In genomic region chr9:38020251-38021076, GRCh38 we compare ENCODE assay signal across 12 cellular contexts. TPM values are rescaled to one million over a fixed set of nuclear protein-coding genes. Genes with fewer than 3 reads are reported as not detected.
DNase-seq lines count a peak whose midpoint lies in the region; ATAC-seq, FAIRE-seq and TF ChIP-seq lines count a peak whose summit lies in the region.
"Had no signal": no experiment of that assay in that cellular context is flagged by ENCODE, and none has a peak within 500 bp of the region (broad histone marks: within the 10 kb centered on the region; RNA-seq: fewer than 3 reads in every experiment).

No MANE protein-coding gene starts in this region.

- no peak overlapping the region for H2AFZ ChIP-seq in GM23338
- H2AFZ ChIP-seq in H1 (ENCODE audit: low read length): no peak overlapping the region
- H2AFZ ChIP-seq in trophoblast cell (ENCODE audit: insufficient read depth, low read length, poor library complexity): no peak overlapping the region

- H3K23me2 ChIP-seq in H1 (ENCODE audit: low read depth, low read length): no peaks in the 10 kb centered on the region

- H3K27me3 ChIP-seq in GM23338 (ENCODE audit: insufficient read depth) (no peaks in the 10 kb centered on the region), H1 (replicated peaks in 1 of 4; ENCODE audit: control insufficient read depth in 3 of 4, extremely low read depth in 1 of 4, insufficient read depth in 3 of 4, low read length in 3 of 4) (no peaks in the 10 kb centered on the region), trophoblast cell (ENCODE audit: insufficient read depth, low read length) (no peaks in the 10 kb centered on the region)

- H3K27me3 Mint-ChIP-seq in GM23338 (ENCODE audit: insufficient read depth, low read depth, poor library complexity): peaks cover 18% of the 10 kb centered on the region

- H2BK12ac ChIP-seq in H1 (ENCODE audit: low read depth, low read length) (0 out of 2 replicates have a peak overlapping the region, but pooled peaks have one; percentile 19), trophoblast cell (ENCODE audit: low read length) (peak overlapping the region; percentile 28)

- 81% methylated on average over 10 of the region's 10 CpGs; no CpG with 5 or more reads in 1 of the 2 experiments for WGBS in H1 (ENCODE audit: extremely low coverage in 1 of 2, insufficient coverage in 1 of 2, insufficient read length in 1 of 2, insufficient replicate concordance in 2 of 2, low coverage in 1 of 2, low lambda C conversion rate in 2 of 2, missing lambda C conversion rate in 1 of 2), 2 experiments
- no CpG with 5 or more reads among the region's 10 CpGs for WGBS in trophoblast cell (ENCODE audit: extremely low coverage, insufficient coverage, insufficient read length)

- TF ChIP-seq RAD21 in H1 (IDR thresholded peaks at IDR 0.05 in 1 of 2, conservative IDR thresholded peaks at IDR 0.05 in 1 of 2; ENCODE audit: low read depth in 2 of 2, low read length in 2 of 2): no peak

- no peaks in the 10 kb centered on the region for H3K9me3 ChIP-seq in H1 (ENCODE audit: insufficient read depth in 2 of 2, low read depth in 1 of 2, low read length in 1 of 2)
- no peaks in the 10 kb centered on the region for H3K9me3 ChIP-seq in trophoblast cell (ENCODE audit: insufficient read depth, low read depth, low read length)

- no peaks in the 10 kb centered on the region; the same call in 2 of the 3 replicates for H3K9me3 Mint-ChIP-seq in GM23338
- H3K9me3 Mint-ChIP-seq: IgD-negative memory B cell had no signal

- H3K23ac ChIP-seq in H1 (ENCODE audit: insufficient read length) (no peak overlapping the region), trophoblast cell (ENCODE audit: low read length) (no peak overlapping the region)

- no peak overlapping the region for H2BK15ac ChIP-seq in H1 (ENCODE audit: low read length)

- TF ChIP-seq CTCF in GM23338 (conservative IDR thresholded peaks at IDR 0.05; ENCODE audit: low read depth in 2 of 2) (no peak), H1 (IDR thresholded peaks at IDR 0.05; ENCODE audit: control extremely low read depth in 1 of 3, insufficient read depth in 1 of 3, low read depth in 1 of 3, low read length in 3 of 3) (no peak)

- H3K27ac ChIP-seq in GM23338 (ENCODE audit: low read depth): peak overlapping the region; percentile 28; the same call in 1 of the 2 replicates
- H3K27ac ChIP-seq in H1 (ENCODE audit: low read depth, low read length): no peak overlapping the region
- peak overlapping the region; percentile 90 for H3K27ac ChIP-seq in trophoblast cell (ENCODE audit: low read depth, low read length)

- H3K4me3 Mint-ChIP-seq in GM23338: no peak overlapping the region
- H3K4me3 Mint-ChIP-seq: IgD-negative memory B cell had no signal

- peaks cover 5% of the 10 kb centered on the region for H3K36me3 Mint-ChIP-seq in GM23338 (ENCODE audit: low read depth)
- H3K36me3 Mint-ChIP-seq: IgD-negative memory B cell had no signal

- H3K79me1 ChIP-seq in H1 (ENCODE audit: low read depth, low read length) (peaks cover 8% of the 10 kb centered on the region), trophoblast cell (ENCODE audit: low read length) (peaks cover 60% of the 10 kb centered on the region)

- H4K91ac ChIP-seq in H1 (replicated peaks; ENCODE audit: insufficient read length, low read length): no peak overlapping the region
- H4K91ac ChIP-seq in trophoblast cell (ENCODE audit: low read depth, low read length): peak overlapping the region; percentile 71

- H3K4me3 ChIP-seq in GM23338: no peak overlapping the region
- no peak overlapping the region for H3K4me3 ChIP-seq in H1 (ENCODE audit: extremely low read depth in 1 of 4, insufficient read depth in 2 of 4, low read depth in 3 of 4, low read length in 4 of 4)
- no peak overlapping the region for H3K4me3 ChIP-seq in trophoblast cell (ENCODE audit: low read depth, low read length)

- H3K4me2 ChIP-seq in GM23338 (no peak overlapping the region), H1 (ENCODE audit: insufficient read depth in 1 of 2, low read depth in 2 of 2, low read length in 2 of 2) (no peak overlapping the region; a peak in 1 of 4 replicates), trophoblast cell (ENCODE audit: low read length) (peak overlapping the region; percentile 23)

- no peak overlapping the region for H3K56ac ChIP-seq in H1 (replicated peaks; ENCODE audit: insufficient read length, low read depth, low read length)

- peaks cover 93% of the 10 kb centered on the region for H3K4me1 Mint-ChIP-seq in GM23338

- POLR2A ChIA-PET in H1 (lab: Charles Lee; ENCODE audit: partially characterized antibody): interaction anchor here (1.2 to 1.7 kb wide), 3 partner anchors 13 to 27 kb away, joined by 3 to 5 read pairs (median 3); no protein-coding TSS in a partner anchor

- peak overlapping the region; percentile 97 for H3K27ac Mint-ChIP-seq in GM23338

- peak overlapping the region; percentile 86 for H2BK20ac ChIP-seq in H1 (ENCODE audit: low read length)

- no peak for TF ChIP-seq EP300 in H1 (IDR thresholded peaks at IDR 0.05; ENCODE audit: borderline replicate concordance in 1 of 2, low read depth in 2 of 2, low read length in 2 of 2)

- peaks cover 6% of the 10 kb centered on the region; the same call in 1 of the 2 replicates for H3K9me2 ChIP-seq in GM23338 (ENCODE audit: insufficient read depth)

- H3K14ac ChIP-seq in H1 (ENCODE audit: insufficient read length): no peak overlapping the region
- H3K14ac ChIP-seq in trophoblast cell (ENCODE audit: low read length): peak overlapping the region; percentile 55

- no peaks in the 10 kb centered on the region; the same call in 1 of the 2 replicates for H3K36me3 ChIP-seq in GM23338 (ENCODE audit: insufficient read depth)
- H3K36me3 ChIP-seq in H1 (ENCODE audit: control insufficient read depth in 2 of 4, insufficient read depth in 4 of 4, low read length in 3 of 4): no peaks in the 10 kb centered on the region
- peaks cover 4 to 10% of the 10 kb centered on the region in 2 experiments for H3K36me3 ChIP-seq in trophoblast cell (ENCODE audit: control insufficient read depth in 1 of 2, insufficient read depth in 2 of 2, low read length in 2 of 2)

- no peak for FAIRE-seq in H1 (lab: Jason Lieb, UNC)

- 0 out of 2 replicates have a peak overlapping the region, but pooled peaks have one; percentile 17 for H2BK5ac ChIP-seq in H1 (ENCODE audit: low read depth, low read length)
- peak overlapping the region; percentile 63 for H2BK5ac ChIP-seq in trophoblast cell (ENCODE audit: low read depth, low read length, poor library complexity)

- H2AK5ac ChIP-seq in H1 (ENCODE audit: low read depth, low read length): no peak overlapping the region
- H2AK5ac ChIP-seq in trophoblast cell (ENCODE audit: low read length): no peak overlapping the region

- peaks cover 6% of the 10 kb centered on the region; the same call in 1 of the 2 replicates for H3F3A ChIP-seq in GM23338 (replicated peaks; ENCODE audit: low read depth)

- H3K18ac ChIP-seq in H1 (ENCODE audit: extremely low read depth, low read length) (peak overlapping the region; percentile 88), trophoblast cell (ENCODE audit: low read length) (no peak overlapping the region)

- H3K4ac ChIP-seq in H1 (replicated peaks; ENCODE audit: insufficient read length, low read depth, low read length) (no peak overlapping the region), trophoblast cell (ENCODE audit: low read depth, low read length) (no peak overlapping the region)

- peaks cover 6% of the 10 kb centered on the region for H3K79me2 ChIP-seq in GM23338 (replicated peaks; ENCODE audit: insufficient read depth)
- peaks cover 0 to 9% of the 10 kb centered on the region in 2 experiments; a peak in 1 of 4 replicates for H3K79me2 ChIP-seq in H1 (ENCODE audit: control insufficient read depth in 1 of 2, insufficient read depth in 2 of 2, low read length in 2 of 2)
- peaks cover 22% of the 10 kb centered on the region for H3K79me2 ChIP-seq in trophoblast cell (ENCODE audit: control insufficient read depth, insufficient read depth, low read length, poor library complexity)

- H4K12ac ChIP-seq in trophoblast cell (ENCODE audit: low read depth, low read length): no peak overlapping the region

- ATAC-seq in GM23338 (no peak), GM21390 (IDR thresholded peaks at IDR 0.05; ENCODE audit: unreplicated experiment) (no peak), HG02840 (IDR thresholded peaks at IDR 0.05; ENCODE audit: low FRiP score, unreplicated experiment) (no peak), HG02973 (IDR thresholded peaks at IDR 0.05; ENCODE audit: unreplicated experiment) (no peak)

- H3K9ac ChIP-seq in H1 (replicated peaks in 1 of 4; ENCODE audit: extremely low read depth in 1 of 4, low read depth in 3 of 4, low read length in 3 of 4) (no peak overlapping the region), trophoblast cell (ENCODE audit: low read length) (no peak overlapping the region)

- CTCF ChIA-PET in H1 (lab: Charles Lee; ENCODE audit: partially characterized antibody): interaction anchor here (0.8 to 6.9 kb wide), 4 partner anchors 17 to 243 kb away, joined by 3 to 59 read pairs (median 4); no protein-coding TSS in a partner anchor

- H4K20me1 ChIP-seq in GM23338 (replicated peaks; ENCODE audit: insufficient read depth) (no peaks in the 10 kb centered on the region), H1 (replicated peaks in 1 of 2; ENCODE audit: control insufficient read depth in 1 of 2, insufficient read depth in 2 of 2, low read length in 2 of 2) (no peaks in the 10 kb centered on the region)

- H2BK120ac ChIP-seq in H1 (replicated peaks; ENCODE audit: low read depth, low read length) (no peak overlapping the region), trophoblast cell (ENCODE audit: insufficient read depth, low read length, poor library complexity) (peak overlapping the region; percentile 76)

- H4K8ac ChIP-seq in H1 (ENCODE audit: extremely low read depth, insufficient read depth, low read length) (no peak overlapping the region; the same call in 1 of the 2 replicates), trophoblast cell (ENCODE audit: low read depth, low read length) (peak overlapping the region; percentile 7)

- DNase-seq in GM23338 (ENCODE audit: low spot score) (no peak), MV-4-11 (lab: John Stamatoyannopoulos, UW) (peak; percentile 77), H1 (ENCODE audit: low read depth in 1 of 2, low spot score in 2 of 2) (no peak), trophoblast cell (peak in 1 of 2 donors; percentile 59), NCI-H1048 (lab: John Stamatoyannopoulos, UW) (no peak)
- DNase-seq: DND-41; effector CD8-positive, alpha-beta T cell; NCI-H510A had no signal

- no peak for TF ChIP-seq POLR2A in H1 (IDR thresholded peaks at IDR 0.05; ENCODE audit: control extremely low read depth in 1 of 2, low read depth in 2 of 2, low read length in 2 of 2)

- H4K5ac ChIP-seq in H1 (ENCODE audit: insufficient read length, low read depth, low read length): no peak overlapping the region

- H3K4me1 ChIP-seq in GM23338 (ENCODE audit: insufficient read depth): peaks cover 80% of the 10 kb centered on the region
- peaks cover 38 to 75% (median 53%) of the 10 kb centered on the region in 4 experiments for H3K4me1 ChIP-seq in H1 (replicated peaks in 1 of 4; ENCODE audit: control insufficient read depth in 3 of 4, insufficient read depth in 4 of 4, low read length in 3 of 4)
- H3K4me1 ChIP-seq in trophoblast cell (ENCODE audit: control insufficient read depth in 1 of 2, insufficient read depth in 2 of 2, low read length in 2 of 2): peaks cover 79 to 83% of the 10 kb centered on the region in 2 experiments

RNA-seq across cellular contexts. Expression of gene SHB, which starts 48.6 kb away (rescaled TPM):
- 8.4 and 14.0 TPM in 2 replicates for total RNA-seq in GM23338 (2014; rRNA removed; shearing (Covaris generic))
- 1.5 and 1.7 TPM in 2 replicates for polyA plus RNA-seq in GM23338 (2016; fragmentation: Nextera tagmentation; extraction: Ambion mirVana)
- 12.6 and 13.7 TPM in 2 replicates for total RNA-seq in H1 (2021; fragmentation: NEBNext Ultra II Directional; extraction: Animal tissue kit (Norgen Biotek cat#: 25700))
- 4.1 and 7.1 TPM in 2 replicates for polyA plus RNA-seq in H1 (2011; rRNA removed)
- 7.7 TPM for polyA plus RNA-seq in H1 (2011; cell fraction: cytosol; rRNA removed)
- polyA plus RNA-seq in H1 (2011; cell fraction: nucleus; rRNA removed): 8.0 TPM
- polyA plus RNA-seq in H1 (2012, experiment 1 of 2): 5.9 to 8.4 TPM (median 7.6 TPM) in 4 replicates
- polyA plus RNA-seq in H1 (2012, experiment 2 of 2): 6.2 TPM
- polyA plus RNA-seq in H1 (2013, experiment 1 of 2): 4.7 TPM
- polyA plus RNA-seq in H1 (2013, experiment 2 of 2): 5.2 TPM
- polyA minus RNA-seq in H1 (2011; rRNA and poly(A)+ RNA removed): 3.8 and 6.1 TPM in 2 replicates
- polyA minus RNA-seq in H1 (2011; cell fraction: cytosol; rRNA and poly(A)+ RNA removed): 9.8 TPM
- polyA minus RNA-seq in H1 (2011; cell fraction: nucleus; rRNA and poly(A)+ RNA removed): 12.9 TPM
- 21.8 and 22.1 TPM in 2 replicates for polyA plus RNA-seq in trophoblast cell (2013)
- polyA plus RNA-seq: IgD-negative memory B cell had no signal
